22 cellular contexts compared by ENCODE assay signal in genomic region chr20:15560936-15561531, GRCh38.
DNase-seq lines count a peak whose midpoint lies in the region; ATAC-seq and TF ChIP-seq lines count a peak whose summit lies in the region.
"Had no signal": no experiment of that assay in that cellular context is flagged by ENCODE, and none has a peak within 500 bp of the region (broad histone marks: within the 10 kb centered on the region; RNA-seq: fewer than 3 reads in every experiment).

No MANE protein-coding gene starts in this region.

- H3K4me3 ChIP-seq in left ventricle myocardium inferior (no peak overlapping the region), heart left ventricle (no peak overlapping the region), neuronal stem cell (ENCODE audit: low read length in 2 of 2) (no peak overlapping the region)
- H3K4me3 ChIP-seq: esophagus squamous epithelium, gastrocnemius medialis, pancreas, upper lobe of right lung had no signal

- no peak overlapping the region for H2BK120ac ChIP-seq in neuronal stem cell (ENCODE audit: low read depth, low read length)

- H3K27me3 ChIP-seq in left ventricle myocardium inferior (ENCODE audit: low read depth) = no peaks in the 10 kb centered on the region
- H3K27me3 ChIP-seq in heart left ventricle = no peaks in the 10 kb centered on the region
- H3K27me3 ChIP-seq in neuronal stem cell (ENCODE audit: control insufficient read depth in 3 of 3, insufficient read depth in 3 of 3, low read depth in 1 of 3, low read length in 3 of 3) = no peaks in the 10 kb centered on the region
- H3K27me3 ChIP-seq: esophagus squamous epithelium, gastrocnemius medialis, pancreas, upper lobe of right lung had no signal

- no peak overlapping the region for H2BK15ac ChIP-seq in neuronal stem cell (ENCODE audit: low read length)

- H3K36me3 ChIP-seq in left ventricle myocardium inferior = no peaks in the 10 kb centered on the region
- H3K36me3 ChIP-seq in heart left ventricle = no peaks in the 10 kb centered on the region
- H3K36me3 ChIP-seq in neuronal stem cell (replicated peaks in 1 of 2; ENCODE audit: control insufficient read depth in 2 of 2, insufficient read depth in 2 of 2, low read length in 2 of 2) = no peaks in the 10 kb centered on the region
- H3K36me3 ChIP-seq: esophagus squamous epithelium, gastrocnemius medialis, pancreas, upper lobe of right lung had no signal

- H3K23ac ChIP-seq in neuronal stem cell (ENCODE audit: low read depth, low read length, poor library complexity) = no peak overlapping the region

- H4K8ac ChIP-seq in neuronal stem cell (ENCODE audit: low read depth, low read length) = no peak overlapping the region

- H3K18ac ChIP-seq in neuronal stem cell (ENCODE audit: low read length) = no peak overlapping the region

- TF ChIP-seq POLR2A in heart left ventricle (IDR thresholded peaks at IDR 0.05) = no peak

- H3K27ac ChIP-seq in left ventricle myocardium inferior (replicated peaks) (peak overlapping the region; percentile 4), heart left ventricle (peak overlapping the region in 1 of 12 donors; percentile 44), neuronal stem cell (replicated peaks; ENCODE audit: low read length) (no peak overlapping the region)
- H3K27ac ChIP-seq: esophagus squamous epithelium, gastrocnemius medialis, pancreas, upper lobe of right lung had no signal

- no peak overlapping the region for H4K91ac ChIP-seq in neuronal stem cell (ENCODE audit: low read depth, low read length, poor library complexity)

- H3K9me3 ChIP-seq in left ventricle myocardium inferior (replicated peaks) (no peaks in the 10 kb centered on the region), heart left ventricle (peaks cover 0 to 3% (median 0%) of the 10 kb centered on the region in 12 donors), neuronal stem cell (replicated peaks in 1 of 2; ENCODE audit: control insufficient read depth in 2 of 2, insufficient read depth in 1 of 2, low read depth in 1 of 2, low read length in 2 of 2) (peaks cover 0 to 4% of the 10 kb centered on the region in 2 donors)
- H3K9me3 ChIP-seq: esophagus squamous epithelium, gastrocnemius medialis, pancreas, SK-N-SH, upper lobe of right lung had no signal

- intact Hi-C loops in left ventricle myocardium inferior (cut with micrococcal nuclease) (no loop called here), heart left ventricle (cut with DNase I) (no loop called here), left ventricle myocardium superior (cut with micrococcal nuclease) (no loop called here)

- H2AFZ ChIP-seq in neuronal stem cell (ENCODE audit: low read length) = peak overlapping the region; percentile 46

- H3K27ac Mint-ChIP-seq in type B pancreatic cell = peak overlapping the region; percentile 18
- no peak overlapping the region for H3K27ac Mint-ChIP-seq in naive thymus-derived CD8-positive, alpha-beta T cell
- H3K27ac Mint-ChIP-seq: activated CD4-positive, alpha-beta T cell treated with anti-CD3 and anti-CD28 coated beads, Interleukin-2, amount 10 ng/mL, durations not matched to agents 24 days and 14 days; activated naive CD4-positive, alpha-beta T cell treated with anti-CD3 and anti-CD28 coated beads, Interleukin-2, amount 10 ng/mL, durations not matched to agents 7 days and 5 days; CD4-positive, alpha-beta T cell; stimulated activated naive CD8-positive, alpha-beta T cell treated with anti-CD3 and anti-CD28 coated beads, Interleukin-15, amount 100 ng/mL, for 72 hours had no signal

- H3K4me1 Mint-ChIP-seq in type B pancreatic cell (ENCODE audit: unreplicated experiment) = peaks cover 40% of the 10 kb centered on the region
- H3K4me1 Mint-ChIP-seq in naive thymus-derived CD8-positive, alpha-beta T cell = no peaks in the 10 kb centered on the region
- H3K4me1 Mint-ChIP-seq: activated CD4-positive, alpha-beta T cell treated with anti-CD3 and anti-CD28 coated beads, Interleukin-2, amount 10 ng/mL, durations not matched to agents 24 days and 14 days; activated naive CD4-positive, alpha-beta T cell treated with anti-CD3 and anti-CD28 coated beads, Interleukin-2, amount 10 ng/mL, durations not matched to agents 7 days and 5 days; stimulated activated naive CD8-positive, alpha-beta T cell treated with anti-CD3 and anti-CD28 coated beads, Interleukin-15, amount 100 ng/mL, for 72 hours had no signal

- no peak overlapping the region for H3K4me3 Mint-ChIP-seq in type B pancreatic cell
- no peak overlapping the region for H3K4me3 Mint-ChIP-seq in naive thymus-derived CD8-positive, alpha-beta T cell
- H3K4me3 Mint-ChIP-seq: activated CD4-positive, alpha-beta T cell treated with anti-CD3 and anti-CD28 coated beads, Interleukin-2, amount 10 ng/mL, durations not matched to agents 24 days and 14 days; activated naive CD4-positive, alpha-beta T cell treated with anti-CD3 and anti-CD28 coated beads, Interleukin-2, amount 10 ng/mL, durations not matched to agents 7 days and 5 days; CD4-positive, alpha-beta T cell; stimulated activated naive CD8-positive, alpha-beta T cell treated with anti-CD3 and anti-CD28 coated beads, Interleukin-15, amount 100 ng/mL, for 72 hours had no signal

- DNase-seq in left ventricle myocardium inferior = no peak
- DNase-seq in heart left ventricle = no peak
- no peak for DNase-seq in left ventricle myocardium superior
- DNase-seq in neuronal stem cell (ENCODE audit: low spot score) = no peak
- no peak for DNase-seq in type B pancreatic cell (ENCODE audit: extremely low spot score, unreplicated experiment)
- no peak for DNase-seq in activated T-cell treated with anti-CD3 and anti-CD28 coated beads, Interleukin-2, amount 50 U/mL, for 1 hour
- DNase-seq in naive thymus-derived CD8-positive, alpha-beta T cell = no peak
- DNase-seq: activated CD4-positive, alpha-beta T cell treated with anti-CD3 and anti-CD28 coated beads, Interleukin-2, amount 10 ng/mL, durations not matched to agents 24 days and 14 days; activated naive CD4-positive, alpha-beta T cell treated with anti-CD3 and anti-CD28 coated beads, Interleukin-2, amount 10 ng/mL, durations not matched to agents 7 days and 5 days; CD4-positive, alpha-beta T cell; DMS153; esophagus squamous epithelium; gastrocnemius medialis; mammary epithelial cell; NCI-H2171 treated with DMSO at 0.1 percent for 48 hours; NCI-H69; pancreas; stimulated activated naive CD8-positive, alpha-beta T cell treated with anti-CD3 and anti-CD28 coated beads, Interleukin-15, amount 100 ng/mL, for 72 hours; T-helper 2 cell; upper lobe of right lung had no signal

- H3K9ac ChIP-seq in neuronal stem cell (ENCODE audit: low read depth, low read length, poor library complexity) = no peak overlapping the region
- H3K9ac ChIP-seq: SK-N-SH had no signal

- H3K4me2 ChIP-seq in neuronal stem cell (ENCODE audit: insufficient read depth, low read length, poor library complexity, severe bottlenecking) = no peak overlapping the region
- H3K4me2 ChIP-seq: SK-N-SH had no signal

- H3K9me3 Mint-ChIP-seq in type B pancreatic cell = no peaks in the 10 kb centered on the region
- H3K9me3 Mint-ChIP-seq in naive thymus-derived CD8-positive, alpha-beta T cell = peaks cover 0 to 8% (median 4%) of the 10 kb centered on the region in 9 donors

- no peak overlapping the region for H2BK5ac ChIP-seq in neuronal stem cell (ENCODE audit: low read length)

- POLR2A ChIA-PET in naive thymus-derived CD8-positive, alpha-beta T cell (lab: Charles Lee) = no interaction called here

- H3K27me3 Mint-ChIP-seq in type B pancreatic cell = no peaks in the 10 kb centered on the region
- H3K27me3 Mint-ChIP-seq in naive thymus-derived CD8-positive, alpha-beta T cell = no peaks in the 10 kb centered on the region
- H3K27me3 Mint-ChIP-seq: activated CD4-positive, alpha-beta T cell treated with anti-CD3 and anti-CD28 coated beads, Interleukin-2, amount 10 ng/mL, durations not matched to agents 24 days and 14 days; activated naive CD4-positive, alpha-beta T cell treated with anti-CD3 and anti-CD28 coated beads, Interleukin-2, amount 10 ng/mL, durations not matched to agents 7 days and 5 days; CD4-positive, alpha-beta T cell; stimulated activated naive CD8-positive, alpha-beta T cell treated with anti-CD3 and anti-CD28 coated beads, Interleukin-15, amount 100 ng/mL, for 72 hours had no signal

- ATAC-seq in heart left ventricle (no peak), left ventricle myocardium superior (peak; percentile 38), HG03342 (IDR thresholded peaks at IDR 0.05; ENCODE audit: unreplicated experiment) (no peak)
- ATAC-seq in naive thymus-derived CD8-positive, alpha-beta T cell = no peak
- ATAC-seq: gastrocnemius medialis; pancreas; stimulated activated naive CD8-positive, alpha-beta T cell treated with anti-CD3 and anti-CD28 coated beads, Interleukin-15, amount 100 ng/mL, for 72 hours; upper lobe of right lung had no signal

- WGBS in heart left ventricle, 4 donors = 72 to 82% (median 79%) methylated on average over 3 of the region's 3 CpGs
- no CpG with 5 or more reads among the region's 3 CpGs for WGBS in neuronal stem cell (ENCODE audit: extremely low coverage in 2 of 2, insufficient read length in 2 of 2, insufficient replicate concordance in 1 of 2), 2 donors

- no peak overlapping the region for H2AK5ac ChIP-seq in neuronal stem cell (ENCODE audit: low read depth, low read length)

- H2BK12ac ChIP-seq in neuronal stem cell (ENCODE audit: low read length) = no peak overlapping the region

- H3K4ac ChIP-seq in neuronal stem cell (ENCODE audit: low read length) = no peak overlapping the region

- H3K14ac ChIP-seq in neuronal stem cell (ENCODE audit: low read length) = no peak overlapping the region

- H3K4me1 ChIP-seq in left ventricle myocardium inferior (peaks cover 3% of the 10 kb centered on the region), heart left ventricle (no peaks in the 10 kb centered on the region), neuronal stem cell (ENCODE audit: control insufficient read depth in 2 of 2, insufficient read depth in 1 of 2, low read depth in 1 of 2, low read length in 2 of 2) (peaks cover 0 to 11% of the 10 kb centered on the region in 2 donors)
- H3K4me1 ChIP-seq: esophagus squamous epithelium, gastrocnemius medialis, pancreas, upper lobe of right lung had no signal

- no peaks in the 10 kb centered on the region for H3K79me1 ChIP-seq in neuronal stem cell (ENCODE audit: low read depth, low read length)

- no peaks in the 10 kb centered on the region for H3K36me3 Mint-ChIP-seq in type B pancreatic cell
- peaks cover 0 to 7% (median 0%) of the 10 kb centered on the region in 3 donors for H3K36me3 Mint-ChIP-seq in naive thymus-derived CD8-positive, alpha-beta T cell
- H3K36me3 Mint-ChIP-seq: activated naive CD4-positive, alpha-beta T cell treated with anti-CD3 and anti-CD28 coated beads, Interleukin-2, amount 10 ng/mL, durations not matched to agents 7 days and 5 days had no signal

- TF ChIP-seq CTCF in left ventricle myocardium inferior (IDR thresholded peaks at IDR 0.05; ENCODE audit: borderline replicate concordance) (no peak), heart left ventricle (IDR thresholded peaks at IDR 0.05) (no peak), type B pancreatic cell (conservative IDR thresholded peaks at IDR 0.05) (no peak)
